In genomic region chr4:155906554-155907247, GRCh38 we compare ENCODE assay signal across 13 cellular contexts. TPM values are rescaled to one million over a fixed set of nuclear protein-coding genes. Genes with fewer than 3 reads are reported as not detected.
DNase-seq lines count a peak whose midpoint lies in the region; ATAC-seq and TF ChIP-seq lines count a peak whose summit lies in the region.
"Had no signal": no experiment of that assay in that cellular context is flagged by ENCODE, and none has a peak within 500 bp of the region (broad histone marks: within the 10 kb centered on the region; RNA-seq: fewer than 3 reads in every experiment).

No MANE protein-coding gene starts in this region.

- H3K27me3 ChIP-seq in BJ (ENCODE audit: control insufficient read depth, insufficient read depth, low read length), result no peaks in the 10 kb centered on the region; the same call in 1 of the 2 replicates
- no peaks in the 10 kb centered on the region for H3K27me3 ChIP-seq in SK-N-SH (ENCODE audit: insufficient read depth)
- H3K27me3 ChIP-seq: esophagus muscularis mucosa, Peyer's patch had no signal

- CTCF ChIA-PET in BJ (lab: Yijun Ruan, JAX), result interaction anchor here (0.6 kb wide), 1 partner anchor 534 kb away, joined by 3 read pairs; no protein-coding TSS in a partner anchor
- CTCF ChIA-PET in SK-N-SH (lab: Yijun Ruan, JAX), result no interaction called here

- 0 out of 2 replicates have a peak overlapping the region, but pooled peaks have one; percentile 4 for H2AFZ ChIP-seq in SK-N-SH (ENCODE audit: low read depth)

- no peak overlapping the region for H3K4me3 ChIP-seq in BJ (ENCODE audit: low read depth, low read length)
- H3K4me3 ChIP-seq in SK-N-SH (ENCODE audit: low read depth in 2 of 2, low read length in 1 of 2), result no peak overlapping the region
- H3K4me3 ChIP-seq: esophagus muscularis mucosa, Peyer's patch had no signal

- no peak for ATAC-seq in activated naive CD8-positive, alpha-beta T cell treated with anti-CD3 and anti-CD28 coated beads, Interleukin-2, amount 50 U/mL, for 24 hours
- ATAC-seq in stimulated activated naive CD8-positive, alpha-beta T cell treated with anti-CD3 and anti-CD28 coated beads, Interleukin-15, Interleukin-2, amounts not matched to agents 100 U/mL and 50 U/mL, for 24 hours, result no peak
- no peak for ATAC-seq in stimulated activated effector memory CD8-positive, alpha-beta T cell treated with anti-CD3 and anti-CD28 coated beads, Interleukin-12 subunit alpha, Interleukin-12 subunit beta, amount 100 ng/mL, for 72 hours

- no peak overlapping the region for H3K27ac Mint-ChIP-seq in activated naive CD8-positive, alpha-beta T cell treated with anti-CD3 and anti-CD28 coated beads, Interleukin-2, amount 50 U/mL, for 24 hours
- H3K27ac Mint-ChIP-seq in stimulated activated effector memory CD8-positive, alpha-beta T cell treated with anti-CD3 and anti-CD28 coated beads, Interleukin-12 subunit alpha, Interleukin-12 subunit beta, amount 100 ng/mL, for 72 hours, result no peak overlapping the region
- H3K27ac Mint-ChIP-seq: activated T-helper 1 cell treated with anti-CD3 and anti-CD28 coated beads, Interleukin-12 subunit alpha, Interleukin-12 subunit beta, Interleukin-2, Interleukin-4 antibody, amounts not matched to agents 30 ng/mL and 10 ng/mL and 1 ng/mL, durations not matched to agents 14 hours and 24 hours and 36 hours; naive B cell had no signal

- no peaks in the 10 kb centered on the region for H4K20me1 ChIP-seq in SK-N-SH (ENCODE audit: insufficient read depth)

- no peak overlapping the region for H3K4me2 ChIP-seq in SK-N-SH

- no peaks in the 10 kb centered on the region for H3K9me2 ChIP-seq in SK-N-SH

- no peaks in the 10 kb centered on the region for H3K36me3 Mint-ChIP-seq in activated naive CD8-positive, alpha-beta T cell treated with anti-CD3 and anti-CD28 coated beads, Interleukin-2, amount 50 U/mL, for 24 hours (ENCODE audit: low read depth)
- no peaks in the 10 kb centered on the region for H3K36me3 Mint-ChIP-seq in stimulated activated effector memory CD8-positive, alpha-beta T cell treated with anti-CD3 and anti-CD28 coated beads, Interleukin-12 subunit alpha, Interleukin-12 subunit beta, amount 100 ng/mL, for 72 hours
- H3K36me3 Mint-ChIP-seq: naive B cell had no signal

- H3F3A ChIP-seq in SK-N-SH (replicated peaks; ENCODE audit: insufficient read depth), result no peaks in the 10 kb centered on the region

- H3K27ac ChIP-seq in SK-N-SH (ENCODE audit: low read depth in 2 of 2, low read length in 1 of 2), result no peak overlapping the region
- H3K27ac ChIP-seq: esophagus muscularis mucosa, HL-60, Peyer's patch had no signal

- POLR2A ChIA-PET in BJ (lab: Charles Lee), result interaction anchor here (0.5 to 0.7 kb wide), 2 partner anchors 37 to 105 kb away, joined by 3 to 4 read pairs; no protein-coding TSS in a partner anchor
- POLR2A ChIA-PET in SK-N-SH (lab: Yijun Ruan, JAX), result no interaction called here

- H3K36me3 ChIP-seq in BJ (ENCODE audit: control insufficient read depth, insufficient read depth, low read length) (no peaks in the 10 kb centered on the region), SK-N-SH (replicated peaks in 1 of 2; ENCODE audit: control insufficient read depth in 1 of 2, insufficient read depth in 2 of 2, low read length in 1 of 2) (no peaks in the 10 kb centered on the region)
- H3K36me3 ChIP-seq: esophagus muscularis mucosa, Peyer's patch had no signal

- peak; percentile 93 for DNase-seq in BJ (ENCODE audit: low read depth)
- no peak for DNase-seq in SK-N-SH
- peak; percentile 98 for DNase-seq in iris pigment epithelial cell (ENCODE audit: low read depth)
- no peak for DNase-seq in activated CD4-positive, alpha-beta T cell treated with anti-CD3 and anti-CD28 coated beads, Interleukin-2, amount 50 U/mL, for 48 hours
- DNase-seq in activated naive CD8-positive, alpha-beta T cell treated with anti-CD3 and anti-CD28 coated beads, Interleukin-2, amount 50 U/mL, for 24 hours, result no peak
- DNase-seq in stimulated activated naive CD8-positive, alpha-beta T cell treated with anti-CD3 and anti-CD28 coated beads, Interleukin-15, Interleukin-2, amounts not matched to agents 100 U/mL and 50 U/mL, for 24 hours, result no peak
- DNase-seq in stimulated activated effector memory CD8-positive, alpha-beta T cell treated with anti-CD3 and anti-CD28 coated beads, Interleukin-12 subunit alpha, Interleukin-12 subunit beta, amount 100 ng/mL, for 72 hours (ENCODE audit: low spot score in 2 of 2), result no peak
- DNase-seq: naive B cell, Peyer's patch had no signal

- 33% methylated on average over 6 of the region's 6 CpGs for WGBS in SK-N-SH (ENCODE audit: low lambda C conversion rate)

- TF ChIP-seq EP300 in Ishikawa (IDR thresholded peaks at IDR 0.05; ENCODE audit: borderline replicate concordance) (no peak), SK-N-SH (IDR thresholded peaks at IDR 0.05; ENCODE audit: borderline replicate concordance in 1 of 2, low read depth in 1 of 2, low read length in 1 of 2) (no peak)

- H3K9me3 ChIP-seq in SK-N-SH, result no peaks in the 10 kb centered on the region
- H3K9me3 ChIP-seq: esophagus muscularis mucosa, Peyer's patch had no signal

- no peaks in the 10 kb centered on the region for H3K9me3 Mint-ChIP-seq in activated naive CD8-positive, alpha-beta T cell treated with anti-CD3 and anti-CD28 coated beads, Interleukin-2, amount 50 U/mL, for 24 hours
- H3K9me3 Mint-ChIP-seq in stimulated activated effector memory CD8-positive, alpha-beta T cell treated with anti-CD3 and anti-CD28 coated beads, Interleukin-12 subunit alpha, Interleukin-12 subunit beta, amount 100 ng/mL, for 72 hours, result no peaks in the 10 kb centered on the region
- H3K9me3 Mint-ChIP-seq: activated T-helper 1 cell treated with anti-CD3 and anti-CD28 coated beads, Interleukin-12 subunit alpha, Interleukin-12 subunit beta, Interleukin-2, Interleukin-4 antibody, amounts not matched to agents 30 ng/mL and 10 ng/mL and 1 ng/mL, durations not matched to agents 14 hours and 24 hours and 36 hours; naive B cell had no signal

- H3K9ac ChIP-seq in SK-N-SH, result no peak overlapping the region

- TF ChIP-seq RAD21 in Ishikawa (IDR thresholded peaks at IDR 0.05; ENCODE audit: low read depth) (no peak), SK-N-SH (IDR thresholded peaks at IDR 0.05; ENCODE audit: low read length) (no peak)

- peaks cover 0 to 5% of the 10 kb centered on the region in 2 experiments; a peak in 1 of 4 replicates for H3K4me1 ChIP-seq in SK-N-SH (ENCODE audit: control insufficient read depth in 1 of 2, insufficient read depth in 2 of 2, low read depth in 1 of 2, low read length in 1 of 2)
- H3K4me1 ChIP-seq: esophagus muscularis mucosa, Peyer's patch had no signal

- H3K79me2 ChIP-seq in SK-N-SH (ENCODE audit: insufficient read depth), result no peaks in the 10 kb centered on the region

- TF ChIP-seq CTCF in BJ (IDR thresholded peaks at IDR 0.05; ENCODE audit: insufficient read depth, low read depth, low read length) (no peak), SK-N-SH (IDR thresholded peaks at IDR 0.05) (no peak)

- peaks cover 6% of the 10 kb centered on the region for H3K4me1 Mint-ChIP-seq in activated naive CD8-positive, alpha-beta T cell treated with anti-CD3 and anti-CD28 coated beads, Interleukin-2, amount 50 U/mL, for 24 hours
- H3K4me1 Mint-ChIP-seq in stimulated activated effector memory CD8-positive, alpha-beta T cell treated with anti-CD3 and anti-CD28 coated beads, Interleukin-12 subunit alpha, Interleukin-12 subunit beta, amount 100 ng/mL, for 72 hours, result no peaks in the 10 kb centered on the region
- H3K4me1 Mint-ChIP-seq: naive B cell had no signal

- H3K27me3 Mint-ChIP-seq in activated naive CD8-positive, alpha-beta T cell treated with anti-CD3 and anti-CD28 coated beads, Interleukin-2, amount 50 U/mL, for 24 hours, result peaks cover 13% of the 10 kb centered on the region

- no peak overlapping the region for H3K4me3 Mint-ChIP-seq in activated naive CD8-positive, alpha-beta T cell treated with anti-CD3 and anti-CD28 coated beads, Interleukin-2, amount 50 U/mL, for 24 hours
- H3K4me3 Mint-ChIP-seq in stimulated activated effector memory CD8-positive, alpha-beta T cell treated with anti-CD3 and anti-CD28 coated beads, Interleukin-12 subunit alpha, Interleukin-12 subunit beta, amount 100 ng/mL, for 72 hours, result no peak overlapping the region
- H3K4me3 Mint-ChIP-seq: activated T-helper 1 cell treated with anti-CD3 and anti-CD28 coated beads, Interleukin-12 subunit alpha, Interleukin-12 subunit beta, Interleukin-2, Interleukin-4 antibody, amounts not matched to agents 30 ng/mL and 10 ng/mL and 1 ng/mL, durations not matched to agents 14 hours and 24 hours and 36 hours; naive B cell had no signal

TF ChIP-seq in SK-N-SH, 30 proteins besides CTCF, POLR2A, EP300 and RAD21:
- no peak for TF ChIP-seq IRF3 (IDR thresholded peaks at IDR 0.05; ENCODE audit: low read depth, low read length)
TF ChIP-seq in SK-N-SH: peak in this region for 0.

RNA-seq across cellular contexts. Expression of gene TDO2, which starts 3.2 kb away (rescaled TPM):
- polyA plus RNA-seq in BJ (2011; rRNA removed) (0.27 TPM in 1 of 2 replicates, not detected in the other), SK-N-SH (2012; rRNA removed) (not detected in 2 replicates)
- polyA minus RNA-seq in BJ (2011; rRNA and poly(A)+ RNA removed), result not detected in 2 replicates
- not detected in 2 replicates for polyA plus RNA-seq in SK-N-SH (2012; cell fraction: cytosol; rRNA removed)
- polyA plus RNA-seq in SK-N-SH (2012; cell fraction: nucleus; rRNA removed), result not detected in 2 replicates

RNA-seq across cellular contexts. Expression of gene ASIC5, which starts 40.6 kb away (rescaled TPM):
- polyA plus RNA-seq in BJ (2011; rRNA removed) (not detected in 2 replicates), SK-N-SH (2012; rRNA removed) (not detected in 2 replicates)
- polyA minus RNA-seq in BJ (2011; rRNA and poly(A)+ RNA removed), result not detected in 2 replicates
- not detected in 2 replicates for polyA plus RNA-seq in SK-N-SH (2012; cell fraction: cytosol; rRNA removed)
- not detected in 2 replicates for polyA plus RNA-seq in SK-N-SH (2012; cell fraction: nucleus; rRNA removed)

RNA-seq across cellular contexts. Expression of gene CTSO, which starts 47.0 kb away (rescaled TPM):
- polyA plus RNA-seq in BJ (2011; rRNA removed) (7.8 and 14.1 TPM in 2 replicates), SK-N-SH (2012; rRNA removed) (3.3 and 4.4 TPM in 2 replicates)
- 2.3 and 2.6 TPM in 2 replicates for polyA minus RNA-seq in BJ (2011; rRNA and poly(A)+ RNA removed)
- polyA plus RNA-seq in SK-N-SH (2012; cell fraction: cytosol; rRNA removed), result 5.0 and 5.6 TPM in 2 replicates
- polyA plus RNA-seq in SK-N-SH (2012; cell fraction: nucleus; rRNA removed), result 2.0 and 3.1 TPM in 2 replicates

Comparison
In these comparisons a context has a peak if more than half of its experiments do, and no peak if none do; other contexts are left out.
1. DNase-seq: peak in BJ (single experiment) and iris pigment epithelial cell (single experiment); none in SK-N-SH (single experiment), activated CD4-positive, alpha-beta T cell treated with anti-CD3 and anti-CD28 coated beads, Interleukin-2, amount 50 U/mL, for 48 hours (0 of 2), activated naive CD8-positive, alpha-beta T cell treated with anti-CD3 and anti-CD28 coated beads, Interleukin-2, amount 50 U/mL, for 24 hours (single experiment), stimulated activated naive CD8-positive, alpha-beta T cell treated with anti-CD3 and anti-CD28 coated beads, Interleukin-15, Interleukin-2, amounts not matched to agents 100 U/mL and 50 U/mL, for 24 hours (single experiment) and stimulated activated effector memory CD8-positive, alpha-beta T cell treated with anti-CD3 and anti-CD28 coated beads, Interleukin-12 subunit alpha, Interleukin-12 subunit beta, amount 100 ng/mL, for 72 hours (0 of 2).